In the genomic region with DNA sequence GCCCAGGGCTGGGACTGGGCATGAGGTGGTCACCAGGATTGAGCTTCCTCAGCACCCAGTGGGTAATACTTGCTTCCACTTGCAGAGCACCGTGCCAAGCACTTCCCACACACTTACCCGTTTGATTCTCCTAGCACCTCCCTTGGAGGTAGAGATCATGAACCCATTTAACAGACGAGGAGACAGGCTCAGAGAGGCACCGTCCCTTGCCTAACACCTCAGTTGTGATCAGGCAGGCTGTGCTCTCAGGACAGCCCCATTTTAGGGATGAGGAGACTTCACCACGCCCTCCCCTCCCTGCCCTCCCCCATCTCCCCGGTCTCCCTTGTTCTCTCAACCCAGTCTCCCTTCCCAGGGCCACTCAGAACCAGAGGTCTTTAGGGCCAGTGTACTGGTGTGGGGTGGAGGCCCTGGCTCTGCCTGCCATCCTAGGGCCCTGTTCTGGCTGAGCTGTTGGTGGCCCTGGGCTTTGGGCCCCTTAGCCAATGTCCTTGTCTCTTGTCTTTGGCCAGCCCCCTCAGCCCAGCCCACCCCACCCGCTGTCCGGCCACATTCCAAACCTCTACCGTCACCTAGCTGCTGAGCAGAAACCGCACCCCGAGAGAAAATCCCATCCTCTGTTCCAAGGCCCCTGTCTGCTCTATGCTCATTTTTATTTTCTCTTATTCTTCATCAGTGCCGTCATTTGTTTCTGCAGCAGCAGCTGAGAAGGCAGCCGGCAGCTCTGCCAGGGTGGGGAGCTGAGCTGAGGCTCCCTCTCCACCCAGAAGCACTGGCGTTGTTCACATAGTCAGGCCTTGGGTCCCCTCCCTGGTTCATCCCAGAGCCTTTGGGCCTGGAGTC, we compare ENCODE assay signal across 10 cellular contexts. TPM values are rescaled to one million over a fixed set of nuclear protein-coding genes. Genes with fewer than 3 reads are reported as not detected.
DNase-seq lines count a peak whose midpoint lies in the region; ATAC-seq and TF ChIP-seq lines count a peak whose summit lies in the region.
"Had no signal": no experiment of that assay in that cellular context is flagged by ENCODE, and none has a peak within 500 bp of the region (broad histone marks: within the 10 kb centered on the region; RNA-seq: fewer than 3 reads in every experiment).

No MANE protein-coding gene starts in this region.

- peak overlapping the region; percentile 88 for H3K56ac ChIP-seq in mesendoderm (ENCODE audit: low read length)

- H3K79me2 ChIP-seq in mesendoderm (ENCODE audit: control insufficient read depth, insufficient read depth, low read length): no peaks in the 10 kb centered on the region

- H2BK5ac ChIP-seq in mesendoderm (ENCODE audit: low read length): peak overlapping the region; percentile 82

- peak overlapping the region; percentile 68 for H3K9ac ChIP-seq in mesendoderm (ENCODE audit: low read length)

- peaks cover 7% of the 10 kb centered on the region for H3K4me1 ChIP-seq in mesendoderm (ENCODE audit: control insufficient read depth, low read depth, low read length)

- H3K36me3 ChIP-seq in mesendoderm (ENCODE audit: control insufficient read depth, insufficient read depth, low read length): no peaks in the 10 kb centered on the region

- intact Hi-C loops in CD14-positive monocyte (cut with micrococcal nuclease): no loop called here

- no CpG with 5 or more reads among the region's 14 CpGs for WGBS in mesendoderm (ENCODE audit: extremely low coverage, insufficient coverage, low lambda C conversion rate)

- H3K27me3 ChIP-seq in mesendoderm (ENCODE audit: insufficient read depth, low read length, poor library complexity): no peaks in the 10 kb centered on the region

- peak overlapping the region; percentile 72 for H3K18ac ChIP-seq in mesendoderm (ENCODE audit: low read length)

- H3K4me3 ChIP-seq in mesendoderm (ENCODE audit: low read length): no peak overlapping the region

- H2BK15ac ChIP-seq in mesendoderm (replicated peaks; ENCODE audit: low read depth): no peak overlapping the region

- H3K27ac ChIP-seq in mesendoderm (ENCODE audit: low read depth, low read length): peak overlapping the region; percentile 80

- no peak overlapping the region for H4K8ac ChIP-seq in mesendoderm (ENCODE audit: low read depth, low read length)

- peak overlapping the region; percentile 72 for H2AK5ac ChIP-seq in mesendoderm (ENCODE audit: low read length)

- H3K9me3 Mint-ChIP-seq in endothelial cell (ENCODE audit: unreplicated experiment) (no peaks in the 10 kb centered on the region), CD14-positive monocyte (peaks cover 0 to 2% (median 0%) of the 10 kb centered on the region in 7 donors)
- H3K9me3 Mint-ChIP-seq: naive thymus-derived CD4-positive, alpha-beta T cell had no signal

- H3K4me3 Mint-ChIP-seq in endothelial cell (ENCODE audit: unreplicated experiment) (no peak overlapping the region), CD14-positive monocyte (no peak overlapping the region)
- H3K4me3 Mint-ChIP-seq: naive thymus-derived CD4-positive, alpha-beta T cell had no signal

- H3K23ac ChIP-seq in mesendoderm (ENCODE audit: low read length): no peak overlapping the region

- peak overlapping the region; percentile 70 for H3K27ac Mint-ChIP-seq in endothelial cell (ENCODE audit: unreplicated experiment)
- peak overlapping the region in 1 of 7 donors; percentile 9 for H3K27ac Mint-ChIP-seq in CD14-positive monocyte
- H3K27ac Mint-ChIP-seq: naive thymus-derived CD4-positive, alpha-beta T cell had no signal

- no peak for TF ChIP-seq CTCF in endothelial cell (IDR thresholded peaks at IDR 0.05; ENCODE audit: unreplicated experiment)
- TF ChIP-seq CTCF in CD14-positive monocyte (IDR thresholded peaks at IDR 0.05): no peak
- no peak for TF ChIP-seq CTCF in GM20000 (IDR thresholded peaks at IDR 0.05; ENCODE audit: extremely low read depth, missing control alignments)

- peak overlapping the region; percentile 74 for H3K4ac ChIP-seq in mesendoderm (ENCODE audit: low read depth, low read length)

- H3K4me2 ChIP-seq in mesendoderm (ENCODE audit: low read length): no peak overlapping the region

- DNase-seq in A172 (ENCODE audit: low spot score) (peak; percentile 98), NCI-H226 (peak; percentile 81), endothelial cell (ENCODE audit: low spot score) (peak; percentile 36), mesendoderm (peak; percentile 97), CD14-positive monocyte (ENCODE audit: low spot score) (no peak), RKO (ENCODE audit: low spot score) (no peak), GM20000 (ENCODE audit: low spot score) (no peak)
- DNase-seq: activated naive CD4-positive, alpha-beta T cell treated with Interleukin-2 at 50 U/mL for 16 hours; naive thymus-derived CD4-positive, alpha-beta T cell had no signal

- H4K5ac ChIP-seq in mesendoderm (ENCODE audit: low read length): peak overlapping the region; percentile 33

- H3K4me1 Mint-ChIP-seq in endothelial cell (ENCODE audit: unreplicated experiment) (peaks cover 5% of the 10 kb centered on the region), CD14-positive monocyte (no peaks in the 10 kb centered on the region)
- H3K4me1 Mint-ChIP-seq: naive thymus-derived CD4-positive, alpha-beta T cell had no signal

- H2BK120ac ChIP-seq in mesendoderm (ENCODE audit: low read depth, low read length): no peak overlapping the region

- H3K27me3 Mint-ChIP-seq in endothelial cell (ENCODE audit: unreplicated experiment) (peaks cover 7% of the 10 kb centered on the region), CD14-positive monocyte (ENCODE audit: low read depth in 3 of 3) (peaks cover 2 to 5% (median 5%) of the 10 kb centered on the region in 3 donors)

- H3K36me3 Mint-ChIP-seq in endothelial cell (ENCODE audit: low read depth, unreplicated experiment) (no peaks in the 10 kb centered on the region), CD14-positive monocyte (no peaks in the 10 kb centered on the region)
- H3K36me3 Mint-ChIP-seq: naive thymus-derived CD4-positive, alpha-beta T cell had no signal

- H3K79me1 ChIP-seq in mesendoderm (ENCODE audit: low read length): no peaks in the 10 kb centered on the region

- ATAC-seq in GM18870 (IDR thresholded peaks at IDR 0.05; ENCODE audit: unreplicated experiment): no peak
- ATAC-seq: naive thymus-derived CD4-positive, alpha-beta T cell had no signal

RNA-seq across cellular contexts. Expression of gene OLFML2A, which starts 33.8 kb away (rescaled TPM):
- 12.0 and 18.0 TPM in 2 replicates for total RNA-seq in A172 (2014; rRNA removed; shearing (Covaris generic))
- total RNA-seq in endothelial cell (ENCODE audit: unreplicated experiment): 18.2 TPM
- 2.1 TPM for polyA plus RNA-seq in mesendoderm (2013, experiment 1 of 2)
- 2.4 TPM for polyA plus RNA-seq in mesendoderm (2013, experiment 2 of 2)
- under 1 TPM in 1 of 2 donors, not detected in 1; 0.03 TPM for polyA plus RNA-seq in CD14-positive monocyte
- polyA plus RNA-seq: naive thymus-derived CD4-positive, alpha-beta T cell had no signal

RNA-seq across cellular contexts. Expression of gene NR6A1, which starts 39.6 kb away (rescaled TPM):
- total RNA-seq in A172 (2014; rRNA removed; shearing (Covaris generic)): 0.28 and 1.2 TPM in 2 replicates
- 63.8 TPM for total RNA-seq in endothelial cell (ENCODE audit: unreplicated experiment)
- polyA plus RNA-seq in mesendoderm (2013, experiment 1 of 2): 58.7 TPM
- 58.1 TPM for polyA plus RNA-seq in mesendoderm (2013, experiment 2 of 2)
- under 1 TPM; 0.15 to 0.28 TPM for polyA plus RNA-seq in CD14-positive monocyte
- polyA plus RNA-seq: naive thymus-derived CD4-positive, alpha-beta T cell had no signal

RNA-seq across cellular contexts. Expression of gene WDR38, which starts 42.5 kb away (rescaled TPM):
- not detected in 2 replicates for total RNA-seq in A172 (2014; rRNA removed; shearing (Covaris generic))
- total RNA-seq in endothelial cell (ENCODE audit: unreplicated experiment): not detected
- not detected for polyA plus RNA-seq in mesendoderm (2013, experiment 1 of 2)
- not detected for polyA plus RNA-seq in mesendoderm (2013, experiment 2 of 2)
- polyA plus RNA-seq in CD14-positive monocyte: not detected
- total RNA-seq: naive thymus-derived CD4-positive, alpha-beta T cell had no signal
- polyA plus RNA-seq: naive thymus-derived CD4-positive, alpha-beta T cell had no signal

RNA-seq across cellular contexts. Expression of gene RPL35, which starts 51.0 kb away (rescaled TPM):
- 2,941 and 5,977 TPM in 2 replicates for total RNA-seq in A172 (2014; rRNA removed; shearing (Covaris generic))
- 1,069 TPM for total RNA-seq in endothelial cell (ENCODE audit: unreplicated experiment)
- 5,500 TPM for polyA plus RNA-seq in mesendoderm (2013, experiment 1 of 2)
- polyA plus RNA-seq in mesendoderm (2013, experiment 2 of 2): 5,550 TPM
- 100 to 1,000 TPM; 660 to 828 TPM for polyA plus RNA-seq in CD14-positive monocyte

RNA-seq across cellular contexts. Expression of gene ARPC5L, which starts 51.2 kb away (rescaled TPM):
- 61.5 and 62.1 TPM in 2 replicates for total RNA-seq in A172 (2014; rRNA removed; shearing (Covaris generic))
- 67.0 TPM for total RNA-seq in endothelial cell (ENCODE audit: unreplicated experiment)
- polyA plus RNA-seq in mesendoderm (2013, experiment 1 of 2): 67.4 TPM
- 66.9 TPM for polyA plus RNA-seq in mesendoderm (2013, experiment 2 of 2)
- polyA plus RNA-seq in CD14-positive monocyte: 10 to 100 TPM; 16.0 to 20.7 TPM

Comparison
In these comparisons a context has a peak if more than half of its experiments do, and no peak if none do; other contexts are left out.
1. DNase-seq: peak in A172 (single experiment), NCI-H226 (single experiment), endothelial cell (single experiment) and mesendoderm (single experiment); none in CD14-positive monocyte (single experiment), RKO (single experiment) and GM20000 (single experiment).
2. RNA of gene NR6A1, which starts 39.6 kb away (total RNA-seq): 63.8 TPM in endothelial cell (single experiment); 0.28 to 1.2 TPM in A172; every median in the first group is over 10 times any median in the second.